8 cellular contexts compared by ENCODE assay signal in the genomic region with DNA sequence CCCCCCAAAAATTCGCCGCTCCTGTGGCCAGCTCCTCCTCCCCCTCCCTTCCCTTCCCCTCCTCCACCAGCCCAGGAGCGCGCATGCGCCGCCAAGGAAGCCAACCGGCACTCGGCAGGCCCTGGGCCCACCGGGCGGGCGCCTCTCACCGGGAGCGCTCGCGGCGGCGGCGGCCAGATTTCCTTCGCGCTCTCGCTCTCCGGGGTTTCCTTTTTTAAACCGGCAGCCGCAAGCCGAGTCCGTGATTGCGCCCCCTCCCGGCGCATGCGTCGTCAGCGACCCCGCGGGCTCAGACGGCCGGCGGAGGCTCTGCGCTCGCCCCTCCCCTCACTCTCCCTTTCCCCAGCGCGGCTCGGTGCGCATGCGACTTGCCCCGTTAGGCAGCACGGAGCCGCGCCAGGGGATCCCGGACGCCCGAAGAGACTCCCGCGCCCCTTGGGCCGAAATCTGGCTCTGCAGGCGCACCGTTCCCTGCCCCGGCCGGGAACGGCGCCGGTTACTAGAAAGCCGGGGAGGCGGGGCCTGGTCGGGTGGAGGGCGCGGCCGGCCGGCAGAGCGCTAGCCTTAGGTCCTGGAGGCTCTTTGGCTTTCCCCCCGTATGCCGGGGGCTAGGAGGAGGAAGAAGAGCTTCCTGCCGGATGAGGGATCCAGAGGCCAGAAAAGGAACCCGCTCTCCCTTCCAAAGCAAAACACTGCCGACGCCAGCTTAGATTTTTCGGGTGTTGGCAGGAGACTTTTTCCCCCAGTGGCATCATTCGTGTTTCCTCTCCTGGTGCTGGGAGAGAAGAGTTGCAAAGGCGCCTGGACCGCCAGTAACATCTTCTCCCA. TPM values are rescaled to one million over a fixed set of nuclear protein-coding genes. Genes with fewer than 3 reads are reported as not detected.
DNase-seq lines count a peak whose midpoint lies in the region; ATAC-seq, FAIRE-seq and TF ChIP-seq lines count a peak whose summit lies in the region.

A gene with protein sequence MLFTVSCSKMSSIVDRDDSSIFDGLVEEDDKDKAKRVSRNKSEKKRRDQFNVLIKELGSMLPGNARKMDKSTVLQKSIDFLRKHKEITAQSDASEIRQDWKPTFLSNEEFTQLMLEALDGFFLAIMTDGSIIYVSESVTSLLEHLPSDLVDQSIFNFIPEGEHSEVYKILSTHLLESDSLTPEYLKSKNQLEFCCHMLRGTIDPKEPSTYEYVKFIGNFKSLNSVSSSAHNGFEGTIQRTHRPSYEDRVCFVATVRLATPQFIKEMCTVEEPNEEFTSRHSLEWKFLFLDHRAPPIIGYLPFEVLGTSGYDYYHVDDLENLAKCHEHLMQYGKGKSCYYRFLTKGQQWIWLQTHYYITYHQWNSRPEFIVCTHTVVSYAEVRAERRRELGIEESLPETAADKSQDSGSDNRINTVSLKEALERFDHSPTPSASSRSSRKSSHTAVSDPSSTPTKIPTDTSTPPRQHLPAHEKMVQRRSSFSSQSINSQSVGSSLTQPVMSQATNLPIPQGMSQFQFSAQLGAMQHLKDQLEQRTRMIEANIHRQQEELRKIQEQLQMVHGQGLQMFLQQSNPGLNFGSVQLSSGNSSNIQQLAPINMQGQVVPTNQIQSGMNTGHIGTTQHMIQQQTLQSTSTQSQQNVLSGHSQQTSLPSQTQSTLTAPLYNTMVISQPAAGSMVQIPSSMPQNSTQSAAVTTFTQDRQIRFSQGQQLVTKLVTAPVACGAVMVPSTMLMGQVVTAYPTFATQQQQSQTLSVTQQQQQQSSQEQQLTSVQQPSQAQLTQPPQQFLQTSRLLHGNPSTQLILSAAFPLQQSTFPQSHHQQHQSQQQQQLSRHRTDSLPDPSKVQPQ (minus strand): TSS at position 277 of the 828 bp plus-strand sequence. CDS start 64,124 bp downstream, outside the sequence.

- peak within 1 kb of the TSS; percentile 91 to 96 (median 95) for H3K4me3 ChIP-seq in keratinocyte (ENCODE audit: control insufficient read depth in 2 of 3, extremely low read depth in 1 of 3, insufficient read depth in 2 of 3, low read depth in 1 of 3, low read length in 3 of 3)

- no peaks in the 10 kb centered on the region for H3K36me3 ChIP-seq in keratinocyte (ENCODE audit: control insufficient read depth in 2 of 2, extremely low read depth in 1 of 2, insufficient read depth in 2 of 2, low read length in 2 of 2)

- TF ChIP-seq CTCF in AG09319 (IDR thresholded peaks at IDR 0.05; ENCODE audit: low read depth, low read length) (peak; percentile 36), keratinocyte (optimal IDR thresholded peaks at IDR 0.05 in 1 of 3, IDR thresholded peaks at IDR 0.05 in 1 of 3, conservative IDR thresholded peaks at IDR 0.05 in 1 of 3; ENCODE audit: extremely low read depth in 1 of 3, insufficient read depth in 2 of 3, low read length in 3 of 3) (peak in 2 of 3 experiments; percentile 47 to 58)

- DNase-seq in AG09319 (ENCODE audit: extremely low read depth, low read depth) (peak; percentile 73), NCI-H2227 (lab: John Stamatoyannopoulos, UW; ENCODE audit: unreplicated experiment) (peak; percentile 89), keratinocyte (ENCODE audit: low read depth, low spot score) (no peak)
- peak; percentile 70 to 71 for DNase-seq in central memory CD8-positive, alpha-beta T cell (ENCODE audit: low spot score in 2 of 2)
- peak; percentile 66 to 76 for DNase-seq in stimulated activated CD4-positive, alpha-beta T cell treated with anti-CD3 and anti-CD28 coated beads, Interleukin-15, amount 100 ng/mL, for 1 hour (ENCODE audit: low read depth in 1 of 2, low spot score in 1 of 2)

- peak within 1 kb of the TSS; percentile 94 for H3K27ac ChIP-seq in keratinocyte (ENCODE audit: control insufficient read depth, insufficient read depth, low read length)

- H3K36me3 Mint-ChIP-seq in central memory CD8-positive, alpha-beta T cell (ENCODE audit: insufficient read depth) = peaks cover 18% of the 10 kb centered on the region

- ATAC-seq in GM18909 (IDR thresholded peaks at IDR 0.05; ENCODE audit: poor library complexity, unreplicated experiment) (peak; percentile 78), HG03159 (IDR thresholded peaks at IDR 0.05; ENCODE audit: unreplicated experiment) (peak; percentile 70)
- ATAC-seq in activated CD4-positive, CD25-positive, alpha-beta regulatory T cell treated with anti-CD3 and anti-CD28 coated beads, Interleukin-2, amount 50 U/mL, for 24 hours = peak; percentile 62
- peak; percentile 68 for ATAC-seq in central memory CD8-positive, alpha-beta T cell (replicated peaks; ENCODE audit: extremely low read depth, poor library complexity, severe bottlenecking)

- H3K4me3 Mint-ChIP-seq in central memory CD8-positive, alpha-beta T cell = peak within 1 kb of the TSS; percentile 89

- peaks cover 3% of the 10 kb centered on the region for H3K9me1 ChIP-seq in keratinocyte (ENCODE audit: control insufficient read depth, extremely low read depth, insufficient read depth, low read length)

- H3K9me3 Mint-ChIP-seq in central memory CD8-positive, alpha-beta T cell = no peaks in the 10 kb centered on the region

- H3K9ac ChIP-seq in keratinocyte (ENCODE audit: control insufficient read depth, extremely low read depth, insufficient read depth, low read length) = peak within 1 kb of the TSS; percentile 93

- peak within 1 kb of the TSS; percentile 77 for H3K27ac Mint-ChIP-seq in central memory CD8-positive, alpha-beta T cell (ENCODE audit: low read depth)

- no peaks in the 10 kb centered on the region for H4K20me1 ChIP-seq in keratinocyte (ENCODE audit: control insufficient read depth, extremely low read depth, insufficient read depth, low read length)

- H3K9me3 ChIP-seq in keratinocyte (ENCODE audit: control insufficient read depth, low read depth, low read length) = no peaks in the 10 kb centered on the region

- peak within 1 kb of the TSS; percentile 77 for H2AFZ ChIP-seq in keratinocyte (ENCODE audit: control insufficient read depth, low read length)

- H3K4me2 ChIP-seq in keratinocyte (ENCODE audit: control insufficient read depth, extremely low read depth, insufficient read depth, low read depth, low read length) = peak within 1 kb of the TSS; percentile 88

- peaks cover 40% of the 10 kb centered on the region for H3K79me2 ChIP-seq in keratinocyte (ENCODE audit: control insufficient read depth, insufficient read depth, low read length)

- H3K27me3 ChIP-seq in keratinocyte (ENCODE audit: control insufficient read depth, extremely low read depth, insufficient read depth, low read length) = no peaks in the 10 kb centered on the region

- H3K4me1 ChIP-seq in keratinocyte (ENCODE audit: control insufficient read depth, extremely low read depth, insufficient read depth, low read length) = peaks cover 54% of the 10 kb centered on the region

- peaks cover 40% of the 10 kb centered on the region for H3K4me1 Mint-ChIP-seq in central memory CD8-positive, alpha-beta T cell

- dilution Hi-C loops in keratinocyte (cut with MboI; ENCODE audit: extremely low pct_ligation_motif_present, low sequenced_read_pairs) = no loop called here

- H3K27me3 Mint-ChIP-seq in central memory CD8-positive, alpha-beta T cell = no peaks in the 10 kb centered on the region

- peak; percentile 26 for FAIRE-seq in keratinocyte (lab: Jason Lieb, UNC)

RNA-seq across cellular contexts. Expression of the gene that starts here (rescaled TPM):
- 23.6 to 28.6 TPM (median 27.1 TPM) in 3 replicates for polyA plus RNA-seq in keratinocyte
- polyA plus RNA-seq in keratinocyte (2011; ENCODE audit: low read depth) = 17.7 TPM
- polyA plus RNA-seq in keratinocyte (2011; cell fraction: cytosol; rRNA removed) = 12.1 and 25.9 TPM in 2 replicates
- polyA plus RNA-seq in keratinocyte (2011; cell fraction: nucleus; rRNA removed) = 21.0 and 22.5 TPM in 2 replicates
- polyA plus RNA-seq in keratinocyte (2012; ENCODE audit: low replicate concordance) = 9.3 and 24.4 TPM in 2 replicates
- polyA minus RNA-seq in keratinocyte = 21.4 to 77.4 TPM (median 60.2 TPM) in 3 replicates
- polyA minus RNA-seq in keratinocyte (2011; cell fraction: cytosol; rRNA and poly(A)+ RNA removed) = 46.8 TPM
- polyA minus RNA-seq in keratinocyte (2011; cell fraction: nucleus; rRNA and poly(A)+ RNA removed) = 29.8 and 65.8 TPM in 2 replicates
